Comparison of ENCODE assay signal across 8 cellular contexts in the genomic region with DNA sequence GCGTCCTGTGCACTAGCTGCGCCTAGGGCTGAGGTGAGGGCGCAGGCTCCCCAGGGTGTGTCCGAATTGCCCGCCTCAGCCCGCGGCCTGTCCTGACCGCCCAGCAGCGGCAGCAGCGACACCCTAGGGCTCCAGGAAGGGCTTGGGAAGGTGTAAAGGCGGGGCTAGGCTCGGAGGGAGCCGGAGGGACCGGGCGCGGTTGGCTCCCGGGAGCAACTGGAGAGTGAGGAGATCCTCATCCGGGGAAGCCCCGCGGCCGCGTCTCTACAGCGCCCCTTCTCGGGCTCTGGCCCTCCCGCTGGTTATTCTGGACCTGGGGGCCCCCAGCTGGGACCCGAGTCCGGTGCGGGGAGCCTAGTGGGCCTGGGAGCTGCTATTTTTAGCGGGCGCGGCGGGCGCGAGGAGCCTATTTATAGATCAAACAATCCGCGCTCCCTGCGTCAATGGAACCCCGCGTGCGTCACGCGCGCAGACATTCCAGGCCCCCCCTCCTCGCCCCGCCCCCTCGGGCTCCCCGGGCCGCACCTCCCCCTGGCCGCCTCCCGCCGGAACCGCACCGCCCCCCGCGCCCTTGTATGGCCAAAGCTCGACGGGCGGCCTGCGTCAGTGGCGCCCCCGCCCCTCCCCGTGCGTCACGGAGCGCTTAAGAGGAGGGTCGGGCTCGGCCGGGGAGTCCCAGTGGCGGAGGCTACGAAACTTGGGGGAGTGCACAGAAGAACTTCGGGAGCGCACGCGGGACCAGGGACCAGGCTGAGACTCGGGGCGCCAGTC. TPM values are rescaled to one million over a fixed set of nuclear protein-coding genes. Genes with fewer than 3 reads are reported as not detected.
A peak's percentile ranks its signal among the peaks of the same experiment; 100 is the strongest.
DNase-seq lines count a peak whose midpoint lies in the region; ATAC-seq and TF ChIP-seq lines count a peak whose summit lies in the region.

A gene (plus strand): TSS at position 672 of the 771 bp plus-strand sequence. CDS start 2,887 bp downstream, outside the sequence.

- H3K27me3 ChIP-seq in KMS-11 (ENCODE audit: insufficient read depth, low read depth) (no peaks in the 10 kb centered on the region), RWPE2 (ENCODE audit: insufficient read depth, poor library complexity, severe bottlenecking) (no peaks in the 10 kb centered on the region), neural progenitor cell (peaks cover 49% of the 10 kb centered on the region), stomach smooth muscle (ENCODE audit: control insufficient read depth in 1 of 2, insufficient read depth in 2 of 2, low read length in 2 of 2) (no peaks in the 10 kb centered on the region)

- H2AFZ ChIP-seq in KMS-11 (ENCODE audit: low read depth) = peak within 1 kb of the TSS; percentile 94
- H2AFZ ChIP-seq in neural progenitor cell (replicated peaks) = peak within 1 kb of the TSS; percentile 89

- H3K4me3 ChIP-seq in KMS-11 (IDR thresholded peaks at IDR 0.05; ENCODE audit: insufficient read depth, low read depth, low read length) (no peak within 1 kb of the TSS), RWPE2 (ENCODE audit: severe bottlenecking) (peak within 1 kb of the TSS; percentile 64), fibroblast of villous mesenchyme (ENCODE audit: low read depth, low read length) (peak within 1 kb of the TSS; percentile 70), neural progenitor cell (peak within 1 kb of the TSS; percentile 59), stomach smooth muscle (ENCODE audit: low read length in 2 of 2) (peak within 1 kb of the TSS; percentile 94 to 96)

- H3K9me3 ChIP-seq in RWPE2 (ENCODE audit: severe bottlenecking) (no peaks in the 10 kb centered on the region), neural progenitor cell (ENCODE audit: low read depth) (no peaks in the 10 kb centered on the region), stomach smooth muscle (ENCODE audit: control insufficient read depth in 2 of 2, low read length in 2 of 2) (no peaks in the 10 kb centered on the region)

- H3K27ac ChIP-seq in KMS-11 (peak within 1 kb of the TSS; percentile 70), RWPE2 (ENCODE audit: poor library complexity, severe bottlenecking) (peak within 1 kb of the TSS; percentile 45), neural progenitor cell (no peak within 1 kb of the TSS), stomach smooth muscle (ENCODE audit: low read length) (peak within 1 kb of the TSS; percentile 95)

- peaks cover 5% of the 10 kb centered on the region for H3K36me3 Mint-ChIP-seq in neural progenitor cell

- H3K36me3 ChIP-seq in KMS-11 (ENCODE audit: insufficient read depth) (no peaks in the 10 kb centered on the region), RWPE2 (ENCODE audit: low read depth) (no peaks in the 10 kb centered on the region), neural progenitor cell (no peaks in the 10 kb centered on the region), stomach smooth muscle (ENCODE audit: control insufficient read depth in 2 of 2, insufficient read depth in 2 of 2, low read length in 2 of 2) (peaks cover 17 to 20% of the 10 kb centered on the region in 2 donors)

- H3K27me3 Mint-ChIP-seq in neural progenitor cell (ENCODE audit: insufficient read depth, low read depth) = peaks cover 21% of the 10 kb centered on the region

- H3K9me3 Mint-ChIP-seq in neural progenitor cell = no peaks in the 10 kb centered on the region

- H4K20me1 ChIP-seq in KMS-11 (ENCODE audit: insufficient read depth) (no peaks in the 10 kb centered on the region), neural progenitor cell (ENCODE audit: low read depth) (peaks cover 15% of the 10 kb centered on the region)

- peaks cover 20% of the 10 kb centered on the region for H3F3A ChIP-seq in neural progenitor cell (ENCODE audit: low read depth)

- H3K4me2 ChIP-seq in KMS-11 (peak within 1 kb of the TSS; percentile 86), neural progenitor cell (peak within 1 kb of the TSS; percentile 76)

- H3K79me2 ChIP-seq in KMS-11 (ENCODE audit: insufficient read depth, low read depth) (no peaks in the 10 kb centered on the region), neural progenitor cell (ENCODE audit: low read depth) (no peaks in the 10 kb centered on the region)

- H3K27ac Mint-ChIP-seq in neural progenitor cell = no peak within 1 kb of the TSS

- peak; percentile 76 for ATAC-seq in GM21717 (IDR thresholded peaks at IDR 0.05; ENCODE audit: unreplicated experiment)
- peak; percentile 74 for ATAC-seq in RWPE2 (ENCODE audit: low read depth)

- peak within 1 kb of the TSS; percentile 82 for H3K4me3 Mint-ChIP-seq in neural progenitor cell

- DNase-seq in Daoy (ENCODE audit: low read depth) (peak; percentile 96), RWPE2 (ENCODE audit: low spot score) (peak; percentile 93), activated gamma-delta T cell (lab: John Stamatoyannopoulos, UW) (peak; percentile 100), fibroblast of villous mesenchyme (ENCODE audit: low read depth) (peak; percentile 98), neural progenitor cell (ENCODE audit: low spot score) (peak; percentile 93)

- peaks cover 21% of the 10 kb centered on the region for H3K4me1 ChIP-seq in KMS-11 (ENCODE audit: low read depth, poor library complexity, severe bottlenecking)
- peaks cover 7% of the 10 kb centered on the region for H3K4me1 ChIP-seq in RWPE2 (ENCODE audit: insufficient read depth, poor library complexity, severe bottlenecking)
- H3K4me1 ChIP-seq in neural progenitor cell = peaks cover 14% of the 10 kb centered on the region
- H3K4me1 ChIP-seq in stomach smooth muscle (ENCODE audit: control insufficient read depth, insufficient read depth, low read length) = peaks cover 53% of the 10 kb centered on the region

- TF ChIP-seq CTCF in KMS-11 (conservative IDR thresholded peaks at IDR 0.05; ENCODE audit: low read depth, low read length) = no peak
- peak; percentile 34 for TF ChIP-seq CTCF in RWPE2 (IDR thresholded peaks at IDR 0.05; ENCODE audit: poor library complexity, severe bottlenecking)
- peak; percentile 14 for TF ChIP-seq CTCF in fibroblast of villous mesenchyme (IDR thresholded peaks at IDR 0.05; ENCODE audit: insufficient read depth, low read depth, low read length)
- TF ChIP-seq CTCF in neural progenitor cell (IDR thresholded peaks at IDR 0.05) = no peak

- peaks cover 23% of the 10 kb centered on the region for H3K4me1 Mint-ChIP-seq in neural progenitor cell

- H3K9ac ChIP-seq in KMS-11 (peak within 1 kb of the TSS; percentile 98), neural progenitor cell (peak within 1 kb of the TSS; percentile 39), stomach smooth muscle (ENCODE audit: low read length in 2 of 2) (peak within 1 kb of the TSS; percentile 86 to 97)

RNA-seq across cellular contexts. Expression of the gene that starts here (rescaled TPM):
- total RNA-seq in Daoy (2014; rRNA removed; shearing (Covaris generic)) = 1.1 and 5.1 TPM in 2 replicates
- total RNA-seq in fibroblast of villous mesenchyme = 2.2 and 2.9 TPM in 2 replicates
- total RNA-seq in neural progenitor cell (ENCODE audit: low replicate concordance) = 8.2 and 13.0 TPM in 2 replicates

Comparison
In these comparisons a context has a peak if more than half of its experiments do, and no peak if none do; other contexts are left out.
1. H3K9ac ChIP-seq: peak in every context shown above with its lines; median percentile 98 in KMS-11; 92 in stomach smooth muscle; 39 in neural progenitor cell.
2. CTCF ChIP-seq: peak in RWPE2 (single experiment) and fibroblast of villous mesenchyme (single experiment); none in KMS-11 (single experiment) and neural progenitor cell (single experiment).
3. Peak in every context shown above with its lines, with median percentiles within 50 percentile points of each other: DNase-seq.